8 cellular contexts compared by ENCODE assay signal in the genomic region with DNA sequence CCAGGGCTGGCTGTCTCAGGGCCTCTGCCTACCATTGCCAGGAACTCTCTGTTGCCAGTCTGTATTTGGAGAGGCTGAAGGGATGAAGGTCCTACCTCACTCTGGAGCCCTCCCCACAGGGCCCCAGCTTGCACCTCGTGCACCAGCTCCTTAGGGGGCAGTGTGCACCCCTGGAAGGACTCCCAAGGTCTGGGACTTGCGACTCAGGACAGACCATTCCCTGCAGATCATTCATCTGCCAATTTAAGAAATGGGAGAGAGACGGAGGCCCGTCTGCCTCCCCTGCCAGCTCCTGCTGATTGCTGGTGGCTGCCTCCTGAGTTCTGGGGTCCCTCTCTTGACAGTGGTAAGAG. TPM values are rescaled to one million over a fixed set of nuclear protein-coding genes. Genes with fewer than 3 reads are reported as not detected.
DNase-seq lines count a peak whose midpoint lies in the region; ATAC-seq lines count a peak whose summit lies in the region.

No MANE protein-coding gene starts in this region.

- CTCF ChIA-PET in activated CD4-positive, alpha-beta T cell treated with anti-CD3 and anti-CD28 coated beads for 36 hours (lab: Charles Lee), result interaction anchor here (0.6 to 3.7 kb wide), 14 partner anchors 9 to 915 kb away, joined by 3 to 18 read pairs (median 4); a partner anchor contains a TSS

- peak overlapping the region; percentile 62 for H3K4me3 Mint-ChIP-seq in activated CD4-positive, alpha-beta T cell treated with anti-CD3 and anti-CD28 coated beads for 36 hours
- peak overlapping the region; percentile 78 for H3K4me3 Mint-ChIP-seq in activated naive CD8-positive, alpha-beta T cell

- intact Hi-C loops in activated CD4-positive, alpha-beta T cell treated with anti-CD3 and anti-CD28 coated beads for 36 hours (cut with DNase I, micrococcal nuclease), result no loop called here
- intact Hi-C loops in Right ventricle myocardium inferior (cut with DNase I), result loop anchor here (2.0 to 5.0 kb wide), 3 partner anchors 36 to 89 kb away; a partner anchor contains a TSS
- intact Hi-C loops in posterior cingulate gyrus (cut with DNase I), result loop anchor here (5.0 kb wide), 1 partner anchor 41 kb away; no protein-coding TSS in a partner anchor

- POLR2A ChIA-PET in activated CD4-positive, alpha-beta T cell treated with anti-CD3 and anti-CD28 coated beads for 36 hours (lab: Charles Lee), result interaction anchor here (0.6 to 5.9 kb wide), 17 partner anchors 16 to 138 kb away, joined by 3 to 180 read pairs (median 5); a partner anchor contains a TSS

- peak overlapping the region; percentile 92 for H3K27ac Mint-ChIP-seq in activated CD4-positive, alpha-beta T cell treated with anti-CD3 and anti-CD28 coated beads for 36 hours
- H3K27ac Mint-ChIP-seq in activated naive CD8-positive, alpha-beta T cell, result peak overlapping the region; percentile 99

- H3K27me3 Mint-ChIP-seq in activated CD4-positive, alpha-beta T cell treated with anti-CD3 and anti-CD28 coated beads for 36 hours, result no peaks in the 10 kb centered on the region
- H3K27me3 Mint-ChIP-seq in activated naive CD8-positive, alpha-beta T cell, result no peaks in the 10 kb centered on the region

- DNase-seq in activated CD4-positive, alpha-beta T cell treated with anti-CD3 and anti-CD28 coated beads for 36 hours, result peak; percentile 47
- no peak for DNase-seq in activated CD4-positive, alpha-beta T cell treated with anti-CD3 and anti-CD28 coated beads for 4 hours
- peak; percentile 55 for DNase-seq in MV-4-11 (lab: John Stamatoyannopoulos, UW)
- peak; percentile 85 for DNase-seq in Right ventricle myocardium inferior (ENCODE audit: missing footprints)
- peak in 9 of 10 donors; percentile 40 to 96 (median 62) for DNase-seq in posterior cingulate gyrus
- no peak for DNase-seq in stimulated activated CD4-positive, alpha-beta T cell treated with anti-CD3 and anti-CD28 coated beads, Interleukin-4, amount 100 ng/mL, for 1 hour

- H3K9me3 Mint-ChIP-seq in activated CD4-positive, alpha-beta T cell treated with anti-CD3 and anti-CD28 coated beads for 36 hours (ENCODE audit: low read depth), result no peaks in the 10 kb centered on the region
- H3K9me3 Mint-ChIP-seq in activated naive CD8-positive, alpha-beta T cell (ENCODE audit: low read depth), result no peaks in the 10 kb centered on the region

- H3K36me3 Mint-ChIP-seq in activated CD4-positive, alpha-beta T cell treated with anti-CD3 and anti-CD28 coated beads for 36 hours (ENCODE audit: low read depth), result peaks cover 8% of the 10 kb centered on the region
- H3K36me3 Mint-ChIP-seq in activated naive CD8-positive, alpha-beta T cell, result peaks cover 3% of the 10 kb centered on the region

- no peak for ATAC-seq in activated CD4-positive, alpha-beta T cell treated with anti-CD3 and anti-CD28 coated beads for 36 hours
- ATAC-seq in Right ventricle myocardium inferior (peak; percentile 89), GM21737 (IDR thresholded peaks at IDR 0.05; ENCODE audit: unreplicated experiment) (no peak)

- peaks cover 46% of the 10 kb centered on the region for H3K4me1 Mint-ChIP-seq in activated CD4-positive, alpha-beta T cell treated with anti-CD3 and anti-CD28 coated beads for 36 hours
- H3K4me1 Mint-ChIP-seq in activated naive CD8-positive, alpha-beta T cell (ENCODE audit: low read depth), result peaks cover 35% of the 10 kb centered on the region

RNA-seq across cellular contexts. Expression of a gene that starts 27.5 kb away (rescaled TPM):
- total RNA-seq in activated CD4-positive, alpha-beta T cell treated with anti-CD3 and anti-CD28 coated beads for 36 hours, result 1,000 to 10,000 TPM; 7,016 to 9,748 TPM
- 5,781 TPM for total RNA-seq in Right ventricle myocardium inferior

RNA-seq across cellular contexts. Expression of a gene that starts 48.8 kb away (rescaled TPM):
- 100 to 1,000 TPM; 435 to 569 TPM for total RNA-seq in activated CD4-positive, alpha-beta T cell treated with anti-CD3 and anti-CD28 coated beads for 36 hours
- total RNA-seq in Right ventricle myocardium inferior, result 457 TPM

RNA-seq across cellular contexts. Expression of a gene that starts 53.5 kb away (rescaled TPM):
- total RNA-seq in activated CD4-positive, alpha-beta T cell treated with anti-CD3 and anti-CD28 coated beads for 36 hours, result 10 to 100 TPM; 66.5 to 78.8 TPM
- 55.6 TPM for total RNA-seq in Right ventricle myocardium inferior

Comparison
In these comparisons a context has a peak if more than half of its experiments do, and no peak if none do; other contexts are left out.
1. DNase-seq: peak in activated CD4-positive, alpha-beta T cell treated with anti-CD3 and anti-CD28 coated beads for 36 hours (single experiment), MV-4-11 (single experiment), Right ventricle myocardium inferior (single experiment) and posterior cingulate gyrus (9 of 10); none in activated CD4-positive, alpha-beta T cell treated with anti-CD3 and anti-CD28 coated beads for 4 hours (0 of 2) and stimulated activated CD4-positive, alpha-beta T cell treated with anti-CD3 and anti-CD28 coated beads, Interleukin-4, amount 100 ng/mL, for 1 hour (single experiment).
2. intact Hi-C loops: an anchor here in Right ventricle myocardium inferior (2.0 to 5.0 kb wide) and posterior cingulate gyrus (5.0 kb wide); none called in activated CD4-positive, alpha-beta T cell treated with anti-CD3 and anti-CD28 coated beads for 36 hours.